ENCODE assay signal across 17 cellular contexts in the genomic region with DNA sequence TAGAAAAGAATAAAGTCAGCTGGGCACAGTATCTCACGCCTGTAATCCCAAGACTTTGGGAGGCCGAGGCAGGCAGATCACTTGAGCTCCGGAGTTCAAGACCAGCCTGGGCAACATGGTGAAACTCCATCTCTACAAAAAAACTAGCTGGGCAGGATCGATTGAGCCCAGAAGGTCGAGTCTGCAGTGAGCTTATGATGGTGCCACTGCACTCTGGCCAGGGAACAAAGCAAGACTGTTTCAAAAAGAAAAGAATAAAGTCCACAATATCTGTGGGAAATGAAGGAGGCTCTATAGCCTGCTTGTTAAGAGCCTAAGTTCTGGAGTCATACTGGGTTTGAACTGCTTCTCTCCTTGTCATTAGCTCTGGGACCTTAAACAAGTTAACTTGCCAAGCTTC.
"Had no signal": no experiment of that assay in that cellular context is flagged by ENCODE, and none has a peak within 500 bp of the region (broad histone marks: within the 10 kb centered on the region; RNA-seq: fewer than 3 reads in every experiment).

No MANE protein-coding gene starts in this region.

- H3K9me3 ChIP-seq: lower lobe of right lung, thyroid gland had no signal

- H3K27me3 ChIP-seq: thyroid gland had no signal

- DNase-seq: activated B cell treated with CpG ODN at 0.5 μM for 24 hours; activated CD4-positive, alpha-beta T cell treated with anti-CD3 and anti-CD28 coated beads for 48 hours; activated naive CD4-positive, alpha-beta T cell treated with anti-CD3 and anti-CD28 coated beads, Interleukin-2, amount 10 ng/mL, durations not matched to agents 7 days and 5 days; amniotic stem cell; central memory CD4-positive, alpha-beta T cell; cortex of kidney; effector CD8-positive, alpha-beta T cell; foreskin fibroblast; left cardiac atrium; lower lobe of right lung; midbrain; thyroid gland had no signal

- H3K27me3 Mint-ChIP-seq: activated B cell treated with CpG ODN at 0.5 μM for 24 hours; activated naive CD4-positive, alpha-beta T cell treated with anti-CD3 and anti-CD28 coated beads, Interleukin-2, amount 10 ng/mL, durations not matched to agents 7 days and 5 days; brain had no signal

- ATAC-seq: left cardiac atrium; lower lobe of right lung; stimulated activated effector memory CD8-positive, alpha-beta T cell treated with anti-CD3 and anti-CD28 coated beads, Interleukin-12 subunit alpha, Interleukin-12 subunit beta, amount 100 ng/mL, for 72 hours had no signal

- H3K9ac ChIP-seq: parathyroid adenoma had no signal

- H2AFZ ChIP-seq: parathyroid adenoma had no signal

- H3K27ac Mint-ChIP-seq: activated B cell treated with CpG ODN at 0.5 μM for 24 hours; activated naive CD4-positive, alpha-beta T cell treated with anti-CD3 and anti-CD28 coated beads, Interleukin-2, amount 10 ng/mL, durations not matched to agents 7 days and 5 days; stimulated activated effector memory CD8-positive, alpha-beta T cell treated with anti-CD3 and anti-CD28 coated beads, Interleukin-12 subunit alpha, Interleukin-12 subunit beta, amount 100 ng/mL, for 72 hours had no signal

- FAIRE-seq: TTC549, urothelium cell line had no signal

- H3K4me3 Mint-ChIP-seq: activated B cell treated with CpG ODN at 0.5 μM for 24 hours; activated naive CD4-positive, alpha-beta T cell treated with anti-CD3 and anti-CD28 coated beads, Interleukin-2, amount 10 ng/mL, durations not matched to agents 7 days and 5 days; stimulated activated effector memory CD8-positive, alpha-beta T cell treated with anti-CD3 and anti-CD28 coated beads, Interleukin-12 subunit alpha, Interleukin-12 subunit beta, amount 100 ng/mL, for 72 hours had no signal

- H3K27ac ChIP-seq: lower lobe of right lung, parathyroid adenoma, thyroid gland had no signal

- H3K9me3 Mint-ChIP-seq: activated B cell treated with CpG ODN at 0.5 μM for 24 hours; activated naive CD4-positive, alpha-beta T cell treated with anti-CD3 and anti-CD28 coated beads, Interleukin-2, amount 10 ng/mL, durations not matched to agents 7 days and 5 days; stimulated activated effector memory CD8-positive, alpha-beta T cell treated with anti-CD3 and anti-CD28 coated beads, Interleukin-12 subunit alpha, Interleukin-12 subunit beta, amount 100 ng/mL, for 72 hours had no signal

- H3K4me1 ChIP-seq: parathyroid adenoma had no signal

- H3K4me3 ChIP-seq: lower lobe of right lung, thyroid gland had no signal
